22 cellular contexts compared by ENCODE assay signal in genomic region chr5:167906209-167906853, GRCh38.
A peak's percentile ranks its signal among the peaks of the same experiment; 100 is the strongest.
DNase-seq lines count a peak whose midpoint lies in the region; ATAC-seq and TF ChIP-seq lines count a peak whose summit lies in the region.
"Had no signal": no experiment of that assay in that cellular context is flagged by ENCODE, and none has a peak within 500 bp of the region (broad histone marks: within the 10 kb centered on the region; RNA-seq: fewer than 3 reads in every experiment).

No MANE protein-coding gene starts in this region.

- no TSS peak for BruUV-seq in A673 (replicated peaks; lab: Mats Ljungman, UMichigan)

- no peaks in the 10 kb centered on the region for H3K9me3 Mint-ChIP-seq in WTC11
- H3K9me3 Mint-ChIP-seq: CD4-positive, alpha-beta T cell had no signal

- peaks cover 72% of the 10 kb centered on the region for H3K4me1 ChIP-seq in A673 (ENCODE audit: insufficient read depth, low read length, poor library complexity, severe bottlenecking)
- peaks cover 23% of the 10 kb centered on the region for H3K4me1 ChIP-seq in HUES48 (ENCODE audit: control insufficient read depth, insufficient read depth, low read length)
- peaks cover 12% of the 10 kb centered on the region; the same call in 1 of the 2 replicates for H3K4me1 ChIP-seq in iPS-20b (ENCODE audit: insufficient read depth, low read length)
- H3K4me1 ChIP-seq: BLaER1 had no signal

- H3K27ac ChIP-seq in A673 (ENCODE audit: low read depth, low read length, poor library complexity, severe bottlenecking) (peak overlapping the region; percentile 86), HUES48 (ENCODE audit: low read depth, low read length) (peak overlapping the region; percentile 58), iPS-20b (ENCODE audit: low read length) (no peak overlapping the region)
- H3K27ac ChIP-seq: BLaER1, PC-9 had no signal

- POLR2A ChIA-PET in A673 (lab: Charles Lee; ENCODE audit: low non-redundant PET) (interaction anchor here (0.6 kb wide), 1 partner anchor 783 kb away, joined by 3 read pairs; no protein-coding TSS in a partner anchor), WTC11 (lab: Charles Lee) (no interaction called here)

- TF ChIP-seq CTCF in A673 (conservative IDR thresholded peaks at IDR 0.05; ENCODE audit: low read depth, low read length) (no peak), WTC11 (IDR thresholded peaks at IDR 0.05) (no peak), GM13977 (IDR thresholded peaks at IDR 0.05; ENCODE audit: extremely low read depth, insufficient read depth, missing control alignments) (no peak)

- H3K9me3 ChIP-seq in A673 (ENCODE audit: low read depth, low read length, poor library complexity, severe bottlenecking) (no peaks in the 10 kb centered on the region), HUES48 (ENCODE audit: control insufficient read depth, insufficient read depth, low read length) (no peaks in the 10 kb centered on the region), iPS-20b (ENCODE audit: insufficient read depth, low read depth, low read length) (no peaks in the 10 kb centered on the region)
- H3K9me3 ChIP-seq: BLaER1, MG63 had no signal

- H3K27me3 ChIP-seq in A673 (replicated peaks; ENCODE audit: insufficient read depth, low read depth, low read length, poor library complexity) (no peaks in the 10 kb centered on the region), HUES48 (ENCODE audit: control insufficient read depth, insufficient read depth, low read length) (no peaks in the 10 kb centered on the region), iPS-20b (ENCODE audit: insufficient read depth, low read length) (no peaks in the 10 kb centered on the region; the same call in 1 of the 2 replicates)
- H3K27me3 ChIP-seq: BLaER1 had no signal

- no peak overlapping the region for H3K9ac ChIP-seq in HUES48 (ENCODE audit: low read depth, low read length)
- no peak overlapping the region for H3K9ac ChIP-seq in iPS-20b (ENCODE audit: low read depth, low read length)
- H3K9ac ChIP-seq: BLaER1 had no signal

- peak overlapping the region; percentile 14; the same call in 1 of the 2 replicates for H3K4me3 Mint-ChIP-seq in WTC11
- H3K4me3 Mint-ChIP-seq: CD4-positive, alpha-beta T cell had no signal

- H3K4me1 Mint-ChIP-seq in WTC11, result peaks cover 35% of the 10 kb centered on the region

- intact Hi-C loops in A673 (cut with micrococcal nuclease; ENCODE audit: unreplicated experiment), result no loop called here

- peak overlapping the region; percentile 82; the same call in 1 of the 2 replicates for H3K27ac Mint-ChIP-seq in WTC11
- H3K27ac Mint-ChIP-seq: CD4-positive, alpha-beta T cell had no signal

- CTCF ChIA-PET in A673 (lab: Charles Lee), result no interaction called here
- CTCF ChIA-PET in WTC11 (lab: Charles Lee), result interaction anchor here (0.8 to 1.3 kb wide), 4 partner anchors 77 to 183 kb away, joined by 3 read pairs; no protein-coding TSS in a partner anchor

- H3K27me3 Mint-ChIP-seq in WTC11 (ENCODE audit: low read depth), result peaks cover 25% of the 10 kb centered on the region
- H3K27me3 Mint-ChIP-seq: CD4-positive, alpha-beta T cell had no signal

- ATAC-seq in WTC11, result peak; percentile 83
- no peak for ATAC-seq in HG03159 (IDR thresholded peaks at IDR 0.05; ENCODE audit: unreplicated experiment)

- H3K36me3 Mint-ChIP-seq in WTC11, result no peaks in the 10 kb centered on the region

- H3K4me3 ChIP-seq in A673 (ENCODE audit: low read depth, low read length, poor library complexity, severe bottlenecking), result no peak overlapping the region
- no peak overlapping the region; the same call in 1 of the 2 replicates for H3K4me3 ChIP-seq in HUES48 (ENCODE audit: low read depth, low read length)
- peak overlapping the region; percentile 31; the same call in 1 of the 2 replicates for H3K4me3 ChIP-seq in iPS-20b (ENCODE audit: low read length)
- H3K4me3 ChIP-seq: BLaER1, MG63, PC-9 had no signal

- DNase-seq in A673 (ENCODE audit: low spot score), result no peak
- peak; percentile 21 for DNase-seq in WTC11 (ENCODE audit: low spot score)
- no peak for DNase-seq in GM13977 (ENCODE audit: low spot score)
- DNase-seq in CD1c-positive myeloid dendritic cell (ENCODE audit: extremely low spot score), result no peak
- no peak for DNase-seq in SW480 (ENCODE audit: low spot score)
- DNase-seq: 8988T; CD4-positive, alpha-beta T cell; DMS53; IMR-90; KG1; MG63; NCI-H1105 treated with DMSO at 0.1 percent for 48 hours; NCI-H187; NCI-H446 treated with DMSO at 0.1 percent for 48 hours; NCI-H526; PC-9; Right ventricle myocardium superior; T-helper 1 cell had no signal

- H3K36me3 ChIP-seq in A673 (ENCODE audit: insufficient read depth, low read length, poor library complexity, severe bottlenecking) (no peaks in the 10 kb centered on the region), HUES48 (ENCODE audit: control insufficient read depth, insufficient read depth, low read length) (no peaks in the 10 kb centered on the region), iPS-20b (ENCODE audit: insufficient read depth, low read depth, low read length) (no peaks in the 10 kb centered on the region)
- H3K36me3 ChIP-seq: MG63 had no signal

- in situ Hi-C loops in GM13977 (cut with MboI; ENCODE audit: low pct_unique_long_range_greater_than_20kb, low sequenced_read_pairs, unreplicated experiment), result no loop called here

TF ChIP-seq in WTC11, 78 proteins besides CTCF, POLR2A, EP300 and RAD21:
- no peak for TF ChIP-seq FOXP4 (CRISPR knock-in tag; IDR thresholded peaks at IDR 0.05)
- 0 out of 2 replicates have a peak, but pooled peaks have one; percentile 37 for TF ChIP-seq TEAD1 (CRISPR knock-in tag; IDR thresholded peaks at IDR 0.05)
- 0 out of 2 replicates have a peak, but pooled peaks have one; percentile 16 for TF ChIP-seq ZNF423 (CRISPR knock-in tag; IDR thresholded peaks at IDR 0.05)
